Comparison of ENCODE assay signal across 11 cellular contexts in the genomic region with DNA sequence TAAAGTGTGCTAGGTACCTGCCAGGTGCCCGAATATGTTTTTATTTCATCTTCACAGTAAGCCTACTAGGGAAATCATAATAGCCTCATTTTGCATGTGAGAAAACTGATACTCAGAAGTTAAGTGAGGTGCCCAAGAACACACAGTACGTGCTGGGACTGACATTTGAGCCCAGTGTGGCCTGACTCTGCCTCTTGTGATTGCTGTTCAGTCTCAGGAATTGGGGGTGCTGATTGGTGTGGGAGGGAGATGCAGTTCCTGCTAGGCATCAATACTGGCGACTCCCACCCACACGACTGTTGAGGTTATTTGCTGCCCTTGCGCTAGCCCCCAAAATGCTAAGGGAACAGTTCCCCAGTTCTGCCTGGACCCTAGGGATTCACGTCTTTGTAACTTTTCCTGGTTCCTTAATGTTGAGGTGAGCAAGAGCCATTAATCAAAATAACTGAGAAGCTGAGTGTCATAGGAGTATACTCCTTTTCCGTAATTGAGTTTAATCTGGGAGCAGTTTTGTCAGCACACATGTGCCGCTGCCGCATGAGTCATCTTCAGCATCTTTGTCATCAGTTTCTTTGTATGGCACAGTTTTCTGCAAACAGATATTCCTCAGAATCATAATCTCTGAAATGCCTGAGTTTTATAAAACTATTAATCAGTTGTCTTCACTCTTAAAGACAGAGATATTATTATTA.
DNase-seq lines count a peak whose midpoint lies in the region; ATAC-seq and TF ChIP-seq lines count a peak whose summit lies in the region.
"Had no signal": no experiment of that assay in that cellular context is flagged by ENCODE, and none has a peak within 500 bp of the region (broad histone marks: within the 10 kb centered on the region; RNA-seq: fewer than 3 reads in every experiment).

No MANE protein-coding gene starts in this region.

- H3K4me1 Mint-ChIP-seq in activated naive CD8-positive, alpha-beta T cell (ENCODE audit: low read depth), result peaks cover 95% of the 10 kb centered on the region

- peaks cover 8% of the 10 kb centered on the region for H3K36me3 Mint-ChIP-seq in activated naive CD8-positive, alpha-beta T cell

- intact Hi-C loops in head of caudate nucleus (cut with DNase I), result no loop called here

- DNase-seq in AG10803 (ENCODE audit: low read depth) (peak; percentile 38), GM03348 (ENCODE audit: low spot score) (peak; percentile 54), head of caudate nucleus (peak in 23 of 42 donors; percentile 20 to 70 (median 47)), GM19238 (ENCODE audit: insufficient read length, low spot score) (no peak), LoVo (ENCODE audit: low spot score) (no peak)
- DNase-seq in effector CD4-positive, alpha-beta T cell, result no peak
- DNase-seq: Karpas-422, NCI-H2227 treated with DMSO at 0.1 percent for 48 hours, WERI-Rb-1 had no signal

- H3K27ac Mint-ChIP-seq in activated naive CD8-positive, alpha-beta T cell, result peak overlapping the region; percentile 92

- no peak for TF ChIP-seq CTCF in AG10803 (conservative IDR thresholded peaks at IDR 0.05; ENCODE audit: low read length)

- H3K4me3 ChIP-seq in AG10803 (ENCODE audit: low read length), result no peak overlapping the region

- no peaks in the 10 kb centered on the region for H3K27me3 Mint-ChIP-seq in activated naive CD8-positive, alpha-beta T cell

- H3K4me3 Mint-ChIP-seq in activated naive CD8-positive, alpha-beta T cell, result peak overlapping the region; percentile 6

- no peaks in the 10 kb centered on the region for H3K9me3 Mint-ChIP-seq in activated naive CD8-positive, alpha-beta T cell (ENCODE audit: low read depth)

- no peak for ATAC-seq in HG02970 (IDR thresholded peaks at IDR 0.05; ENCODE audit: low FRiP score, unreplicated experiment)

Comparison
In these comparisons a context has a peak if more than half of its experiments do, and no peak if none do; other contexts are left out.
1. DNase-seq: peak in AG10803 (single experiment), GM03348 (single experiment) and head of caudate nucleus (23 of 42); none in GM19238 (single experiment), LoVo (single experiment) and effector CD4-positive, alpha-beta T cell (single experiment).